Comparison of ENCODE assay signal across 11 cellular contexts in the genomic region with DNA sequence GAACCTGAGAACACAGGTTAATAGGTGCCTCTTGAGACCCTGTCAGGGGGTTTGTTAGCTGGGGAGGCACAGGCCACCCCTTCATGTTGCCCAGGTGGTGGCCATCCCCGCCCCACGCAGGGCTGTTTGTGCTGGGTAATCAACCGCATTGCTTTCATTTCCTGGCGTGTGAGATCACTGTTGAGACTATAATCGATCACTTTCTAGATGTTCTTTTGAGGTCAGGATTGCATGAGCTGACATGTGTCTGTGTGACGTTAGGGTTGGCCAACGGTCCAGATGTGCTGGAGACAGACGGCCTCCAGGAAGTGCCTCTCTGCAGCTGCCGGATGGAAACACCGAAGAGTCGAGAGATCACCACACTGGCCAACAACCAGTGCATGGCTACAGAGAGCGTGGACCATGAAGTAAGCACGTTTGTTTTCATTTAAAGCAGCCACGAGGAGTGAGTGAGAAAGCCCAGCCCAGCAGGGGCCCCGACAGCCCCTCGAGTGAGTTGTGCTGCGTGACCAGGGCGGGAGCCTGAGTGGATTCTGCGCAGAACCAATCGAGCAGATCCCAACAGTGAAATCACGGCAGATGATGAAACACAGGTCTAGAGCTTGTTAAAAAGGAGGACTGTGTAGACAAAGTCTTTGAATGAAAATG.
DNase-seq lines count a peak whose midpoint lies in the region; ATAC-seq, FAIRE-seq and TF ChIP-seq lines count a peak whose summit lies in the region.
"Had no signal": no experiment of that assay in that cellular context is flagged by ENCODE, and none has a peak within 500 bp of the region (broad histone marks: within the 10 kb centered on the region; RNA-seq: fewer than 3 reads in every experiment).

No MANE protein-coding gene starts in this region.

- peaks cover 19 to 29% of the 10 kb centered on the region in 2 donors for H3K4me1 Mint-ChIP-seq in natural killer cell treated with Interleukin-12 subunit alpha and Interleukin-12 subunit beta and Interleukin-15 and Interleukin-18, amount 100 ng/mL, for 72 hours (ENCODE audit: low read depth in 2 of 2)
- peaks cover 6 to 30% (median 11%) of the 10 kb centered on the region in 7 donors for H3K4me1 Mint-ChIP-seq in naive thymus-derived CD4-positive, alpha-beta T cell

- TF ChIP-seq POLR2A in uterus (IDR thresholded peaks at IDR 0.05): no peak

- POLR2A ChIA-PET in naive thymus-derived CD4-positive, alpha-beta T cell (lab: Charles Lee): no interaction called here

- peak; percentile 70 for DNase-seq in GM18507 (ENCODE audit: extremely low spot score, insufficient read length, low read depth)
- DNase-seq in natural killer cell treated with Interleukin-12 subunit alpha and Interleukin-12 subunit beta and Interleukin-15 and Interleukin-18, amount 100 ng/mL, for 72 hours (ENCODE audit: low spot score): no peak
- DNase-seq in naive thymus-derived CD4-positive, alpha-beta T cell: no peak
- DNase-seq in OCI-M1 (lab: John Stamatoyannopoulos, UW): no peak
- DNase-seq in midbrain (lab: John Stamatoyannopoulos, UW): no peak
- DNase-seq in uterus: no peak

- peaks cover 12 to 85% (median 14%) of the 10 kb centered on the region in 3 experiments for H3K36me3 ChIP-seq in naive thymus-derived CD4-positive, alpha-beta T cell (ENCODE audit: control insufficient read depth in 2 of 3, insufficient read depth in 3 of 3, low read length in 3 of 3)
- H3K36me3 ChIP-seq in uterus: no peaks in the 10 kb centered on the region

- H3K27me3 ChIP-seq in naive thymus-derived CD4-positive, alpha-beta T cell (ENCODE audit: control insufficient read depth in 2 of 2, insufficient read depth in 2 of 2, low read length in 2 of 2): no peaks in the 10 kb centered on the region
- no peaks in the 10 kb centered on the region for H3K27me3 ChIP-seq in uterus
- H3K27me3 ChIP-seq: neutrophil had no signal

- TF ChIP-seq CTCF in uterus (IDR thresholded peaks at IDR 0.05): no peak

- H3K9me3 ChIP-seq in naive thymus-derived CD4-positive, alpha-beta T cell (ENCODE audit: control insufficient read depth in 2 of 3, low read length in 3 of 3): no peaks in the 10 kb centered on the region
- H3K9me3 ChIP-seq in uterus: no peaks in the 10 kb centered on the region
- H3K9me3 ChIP-seq: neutrophil had no signal

- H3K4me3 Mint-ChIP-seq in natural killer cell treated with Interleukin-12 subunit alpha and Interleukin-12 subunit beta and Interleukin-15 and Interleukin-18, amount 100 ng/mL, for 72 hours: no peak overlapping the region
- no peak overlapping the region for H3K4me3 Mint-ChIP-seq in naive thymus-derived CD4-positive, alpha-beta T cell

- intact Hi-C loops in naive thymus-derived CD4-positive, alpha-beta T cell (cut with micrococcal nuclease): no loop called here
- intact Hi-C loops in uterus (cut with DNase I; ENCODE audit: low total_unique reads): no loop called here

- peaks cover 16% of the 10 kb centered on the region for H3K36me3 Mint-ChIP-seq in natural killer cell treated with Interleukin-12 subunit alpha and Interleukin-12 subunit beta and Interleukin-15 and Interleukin-18, amount 100 ng/mL, for 72 hours
- H3K36me3 Mint-ChIP-seq in naive thymus-derived CD4-positive, alpha-beta T cell: peaks cover 21 to 65% (median 43%) of the 10 kb centered on the region in 5 donors

- FAIRE-seq in GM18507 (lab: Jason Lieb, UNC): peak; percentile 92
- FAIRE-seq: H54 had no signal

- peaks cover 0 to 9% of the 10 kb centered on the region in 2 donors for H3K4me1 ChIP-seq in naive thymus-derived CD4-positive, alpha-beta T cell (ENCODE audit: control insufficient read depth in 2 of 2, insufficient read depth in 2 of 2, low read length in 2 of 2)
- no peaks in the 10 kb centered on the region for H3K4me1 ChIP-seq in uterus

- H3K27ac ChIP-seq in naive thymus-derived CD4-positive, alpha-beta T cell (ENCODE audit: low read depth, low read length): no peak overlapping the region
- H3K27ac ChIP-seq in uterus: no peak overlapping the region
- H3K27ac ChIP-seq: epithelial cell of prostate, neutrophil had no signal

- ATAC-seq in GM21390 (IDR thresholded peaks at IDR 0.05; ENCODE audit: unreplicated experiment) (peak; percentile 62), HG03520 (IDR thresholded peaks at IDR 0.05; ENCODE audit: unreplicated experiment) (peak; percentile 49)
- ATAC-seq in natural killer cell treated with Interleukin-12 subunit alpha and Interleukin-12 subunit beta and Interleukin-15 and Interleukin-18, amount 100 ng/mL, for 72 hours: no peak
- no peak for ATAC-seq in naive thymus-derived CD4-positive, alpha-beta T cell

- H3K27ac Mint-ChIP-seq in natural killer cell treated with Interleukin-12 subunit alpha and Interleukin-12 subunit beta and Interleukin-15 and Interleukin-18, amount 100 ng/mL, for 72 hours: peak overlapping the region; percentile 61 to 72
- peak overlapping the region in 4 of 9 donors; percentile 44 to 72 (median 68) for H3K27ac Mint-ChIP-seq in naive thymus-derived CD4-positive, alpha-beta T cell

- H3K27me3 Mint-ChIP-seq in natural killer cell treated with Interleukin-12 subunit alpha and Interleukin-12 subunit beta and Interleukin-15 and Interleukin-18, amount 100 ng/mL, for 72 hours: no peaks in the 10 kb centered on the region
- H3K27me3 Mint-ChIP-seq in naive thymus-derived CD4-positive, alpha-beta T cell: no peaks in the 10 kb centered on the region

- CTCF ChIA-PET in naive thymus-derived CD4-positive, alpha-beta T cell (lab: Charles Lee): no interaction called here

- no peak overlapping the region for H3K4me3 ChIP-seq in naive thymus-derived CD4-positive, alpha-beta T cell (ENCODE audit: low read length)
- H3K4me3 ChIP-seq in uterus: no peak overlapping the region

- H3K9me3 Mint-ChIP-seq in natural killer cell treated with Interleukin-12 subunit alpha and Interleukin-12 subunit beta and Interleukin-15 and Interleukin-18, amount 100 ng/mL, for 72 hours: no peaks in the 10 kb centered on the region
- peaks cover 0 to 1% (median 0%) of the 10 kb centered on the region in 11 donors for H3K9me3 Mint-ChIP-seq in naive thymus-derived CD4-positive, alpha-beta T cell

Comparison
In these comparisons a context has a peak if more than half of its experiments do, and no peak if none do; other contexts are left out.
1. ATAC-seq: peak in GM21390 (single experiment) and HG03520 (single experiment); none in natural killer cell treated with Interleukin-12 subunit alpha and Interleukin-12 subunit beta and Interleukin-15 and Interleukin-18, amount 100 ng/mL, for 72 hours (0 of 2) and naive thymus-derived CD4-positive, alpha-beta T cell (single experiment).